Comparison of ENCODE assay signal across 24 cellular contexts in the genomic region with DNA sequence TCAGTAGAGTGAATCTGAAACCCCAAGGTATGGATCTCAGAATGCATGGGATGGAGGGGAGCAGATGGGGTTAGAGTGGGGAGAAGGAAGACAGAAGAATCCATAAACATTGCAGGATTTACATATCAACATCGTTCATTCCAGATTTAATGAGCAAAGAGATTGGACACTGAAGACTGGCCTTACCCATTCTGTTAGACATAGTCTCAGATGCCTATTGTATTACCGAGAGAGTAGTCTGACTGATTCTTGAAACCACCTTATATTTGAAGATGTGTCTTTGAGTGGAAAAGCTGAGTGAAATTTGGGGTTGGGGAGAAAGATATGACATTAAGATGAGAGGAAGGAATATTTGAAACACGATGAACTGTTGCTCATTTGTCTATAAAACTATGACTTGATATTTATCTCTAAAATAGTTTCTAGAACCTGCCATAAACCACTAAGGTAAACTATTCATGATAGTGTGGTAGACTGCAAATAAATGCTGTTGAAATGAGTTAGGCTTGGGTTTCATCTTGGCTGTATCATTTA.
DNase-seq lines count a peak whose midpoint lies in the region; ATAC-seq, FAIRE-seq and TF ChIP-seq lines count a peak whose summit lies in the region.
"Had no signal": no experiment of that assay in that cellular context is flagged by ENCODE, and none has a peak within 500 bp of the region (broad histone marks: within the 10 kb centered on the region; RNA-seq: fewer than 3 reads in every experiment).

No MANE protein-coding gene starts in this region.

- peaks cover 38% of the 10 kb centered on the region for H3K27me3 Mint-ChIP-seq in stimulated activated naive CD8-positive, alpha-beta T cell treated with anti-CD3 and anti-CD28 coated beads, Interleukin-15, amount 100 ng/mL, for 72 hours
- peaks cover 7% of the 10 kb centered on the region for H3K27me3 Mint-ChIP-seq in dendritic cell treated with granulocyte-macrophage colony-stimulating factor and Interleukin-4, amounts not matched to agents 40 ng/mL and 50 ng/mL, for 4 days

- in situ Hi-C loops in ACHN (cut with HindIII; ENCODE audit: low pct_ligation_motif_present, low pct_unique_long_range_greater_than_20kb, low sequenced_read_pairs): no loop called here

- no peak for DNase-seq in stimulated activated naive CD8-positive, alpha-beta T cell treated with anti-CD3 and anti-CD28 coated beads, Interleukin-15, Interleukin-2, amounts not matched to agents 100 U/mL and 50 U/mL, for 24 hours
- DNase-seq in stimulated activated naive CD8-positive, alpha-beta T cell treated with anti-CD3 and anti-CD28 coated beads, Interleukin-15, amount 100 ng/mL, for 72 hours: no peak
- DNase-seq in ACHN: no peak
- DNase-seq in NCI-H748 treated with DMSO at 0.1 percent for 48 hours (lab: John Stamatoyannopoulos, UW): no peak
- no peak for DNase-seq in D721Med (ENCODE audit: insufficient read length, low spot score)
- DNase-seq: CD4-positive, alpha-beta T cell; COR-L47; DMS 273 treated with DMSO at 0.1 percent for 48 hours; DMS79 treated with DMSO at 0.1 percent for 48 hours; GM23248; IMR-90; MV-4-11; NCI-H1694; NCI-H2081; NCI-H2171; NCI-H345; NCI-H524; NCI-H82; OCI-M1; SJCRH30 had no signal

- H3K4me3 Mint-ChIP-seq in stimulated activated naive CD8-positive, alpha-beta T cell treated with anti-CD3 and anti-CD28 coated beads, Interleukin-15, amount 100 ng/mL, for 72 hours: no peak overlapping the region
- peak overlapping the region; percentile 44 for H3K4me3 Mint-ChIP-seq in dendritic cell treated with granulocyte-macrophage colony-stimulating factor and Interleukin-4, amounts not matched to agents 40 ng/mL and 50 ng/mL, for 4 days
- H3K4me3 Mint-ChIP-seq: CD4-positive, alpha-beta T cell had no signal

- no peak for TF ChIP-seq CTCF in D721Med (IDR thresholded peaks at IDR 0.05; ENCODE audit: insufficient read depth, missing control alignments)

- peak; percentile 21 for TF ChIP-seq POLR2A in GM19193 (IDR thresholded peaks at IDR 0.05; ENCODE audit: extremely low read depth, insufficient read depth, insufficient read length)

- intact Hi-C loops in dendritic cell treated with granulocyte-macrophage colony-stimulating factor and Interleukin-4, amounts not matched to agents 40 ng/mL and 50 ng/mL, for 4 days (cut with micrococcal nuclease): no loop called here

- no peaks in the 10 kb centered on the region for H3K4me1 Mint-ChIP-seq in stimulated activated naive CD8-positive, alpha-beta T cell treated with anti-CD3 and anti-CD28 coated beads, Interleukin-15, amount 100 ng/mL, for 72 hours
- H3K4me1 Mint-ChIP-seq in dendritic cell treated with granulocyte-macrophage colony-stimulating factor and Interleukin-4, amounts not matched to agents 40 ng/mL and 50 ng/mL, for 4 days (ENCODE audit: low read depth): peaks cover 43% of the 10 kb centered on the region

- no peak for FAIRE-seq in D721Med (lab: Jason Lieb, UNC)
- FAIRE-seq: A549, RCC 7860 had no signal

- ATAC-seq in stimulated activated naive CD8-positive, alpha-beta T cell treated with anti-CD3 and anti-CD28 coated beads, Interleukin-15, Interleukin-2, amounts not matched to agents 100 U/mL and 50 U/mL, for 24 hours: peak; percentile 57
- no peak for ATAC-seq in stimulated activated naive CD8-positive, alpha-beta T cell treated with anti-CD3 and anti-CD28 coated beads, Interleukin-15, amount 100 ng/mL, for 72 hours
- ATAC-seq: A549 had no signal

- H3K9me3 Mint-ChIP-seq in stimulated activated naive CD8-positive, alpha-beta T cell treated with anti-CD3 and anti-CD28 coated beads, Interleukin-15, amount 100 ng/mL, for 72 hours: no peaks in the 10 kb centered on the region
- peaks cover 5% of the 10 kb centered on the region for H3K9me3 Mint-ChIP-seq in dendritic cell treated with granulocyte-macrophage colony-stimulating factor and Interleukin-4, amounts not matched to agents 40 ng/mL and 50 ng/mL, for 4 days
- H3K9me3 Mint-ChIP-seq: CD4-positive, alpha-beta T cell had no signal

- H3K27ac Mint-ChIP-seq in stimulated activated naive CD8-positive, alpha-beta T cell treated with anti-CD3 and anti-CD28 coated beads, Interleukin-15, amount 100 ng/mL, for 72 hours: no peak overlapping the region
- H3K27ac Mint-ChIP-seq in dendritic cell treated with granulocyte-macrophage colony-stimulating factor and Interleukin-4, amounts not matched to agents 40 ng/mL and 50 ng/mL, for 4 days: peak overlapping the region; percentile 99
- H3K27ac Mint-ChIP-seq: CD4-positive, alpha-beta T cell had no signal

- peaks cover 53% of the 10 kb centered on the region for H3K36me3 Mint-ChIP-seq in dendritic cell treated with granulocyte-macrophage colony-stimulating factor and Interleukin-4, amounts not matched to agents 40 ng/mL and 50 ng/mL, for 4 days (ENCODE audit: low read depth)
